25 cellular contexts compared by ENCODE assay signal in the genomic region with DNA sequence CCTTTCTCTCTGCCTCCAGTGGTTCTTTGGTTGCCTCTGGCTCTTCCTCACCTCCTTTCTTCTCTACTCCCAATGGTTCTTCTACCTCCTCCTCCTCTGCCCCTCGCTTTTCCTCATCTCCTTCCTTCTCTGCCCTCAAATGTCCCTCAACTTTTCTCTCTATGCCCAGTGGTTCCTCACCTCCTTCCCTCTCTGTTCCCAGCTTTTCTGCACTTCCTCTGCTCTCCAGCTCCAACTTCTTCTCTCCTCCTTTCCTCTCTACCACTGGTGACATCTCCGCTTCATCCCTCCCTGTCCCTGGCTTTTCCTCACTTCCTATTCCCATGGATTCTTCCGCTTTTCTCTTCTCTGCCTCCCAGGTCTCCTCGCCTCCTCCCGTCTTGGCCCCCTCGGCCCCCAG. TPM values are rescaled to one million over a fixed set of nuclear protein-coding genes. Genes with fewer than 3 reads are reported as not detected.
"Had no signal": no experiment of that assay in that cellular context is flagged by ENCODE, and none has a peak within 500 bp of the region (broad histone marks: within the 10 kb centered on the region; RNA-seq: fewer than 3 reads in every experiment).

No MANE protein-coding gene starts in this region.

- H3K4me3 Mint-ChIP-seq: activated B cell treated with CpG ODN at 0.5 μM for 24 hours; activated CD4-positive, alpha-beta memory T cell treated with anti-CD3 and anti-CD28 coated beads for 36 hours; activated naive CD8-positive, alpha-beta T cell treated with anti-CD3 and anti-CD28 coated beads for 36 hours; immature natural killer cell; natural killer cell treated with Interleukin-12 subunit alpha and Interleukin-12 subunit beta and Interleukin-15 and Interleukin-18, amount 100 ng/mL, for 72 hours; stimulated activated memory B cell treated with anti-CD40 and anti-IgM and Interleukin-4, amounts not matched to agents 10 μg/mL and 1 μg/mL and 100 μg/mL, for 72 hours had no signal

- H3K9me3 Mint-ChIP-seq: activated B cell treated with CpG ODN at 0.5 μM for 24 hours; immature natural killer cell; natural killer cell treated with Interleukin-12 subunit alpha and Interleukin-12 subunit beta and Interleukin-15 and Interleukin-18, amount 100 ng/mL, for 72 hours; stimulated activated memory B cell treated with anti-CD40 and anti-IgM and Interleukin-4, amounts not matched to agents 10 μg/mL and 1 μg/mL and 100 μg/mL, for 72 hours had no signal

- H3K36me3 ChIP-seq: vagina had no signal

- H3K27ac ChIP-seq: hepatocyte, testis, vagina had no signal

- H3K27ac Mint-ChIP-seq: activated B cell treated with CpG ODN at 0.5 μM for 24 hours; activated CD4-positive, alpha-beta memory T cell treated with anti-CD3 and anti-CD28 coated beads for 36 hours; activated naive CD8-positive, alpha-beta T cell treated with anti-CD3 and anti-CD28 coated beads for 36 hours; natural killer cell treated with Interleukin-12 subunit alpha and Interleukin-12 subunit beta and Interleukin-15 and Interleukin-18, amount 100 ng/mL, for 72 hours; stimulated activated memory B cell treated with anti-CD40 and anti-IgM and Interleukin-4, amounts not matched to agents 10 μg/mL and 1 μg/mL and 100 μg/mL, for 72 hours had no signal

- DNase-seq: activated B cell treated with CpG ODN at 0.5 μM for 24 hours; activated CD4-positive, alpha-beta memory T cell treated with anti-CD3 and anti-CD28 coated beads for 36 hours; activated CD4-positive, alpha-beta T cell treated with anti-CD3 and anti-CD28 coated beads for 48 hours; activated naive CD8-positive, alpha-beta T cell treated with anti-CD3 and anti-CD28 coated beads for 36 hours; central memory CD4-positive, alpha-beta T cell; effector memory CD4-positive, alpha-beta T cell; foreskin melanocyte; immature natural killer cell; nucleus accumbens; posterior cingulate gyrus; small intestine; stimulated activated CD4-positive, alpha-beta T cell treated with anti-CD3 and anti-CD28 coated beads, Interleukin-2, amount 100 ng/mL, for 24 hours; T1000; testis had no signal

- H3K9me3 ChIP-seq: testis, vagina had no signal

- H3K27me3 ChIP-seq: testis, vagina had no signal

- ATAC-seq: left lobe of liver; natural killer cell treated with Interleukin-12 subunit alpha and Interleukin-12 subunit beta and Interleukin-15 and Interleukin-18, amount 100 ng/mL, for 72 hours; sciatic nerve; stimulated activated memory B cell treated with anti-CD40 and anti-IgM and Interleukin-4, amounts not matched to agents 10 μg/mL and 1 μg/mL and 100 μg/mL, for 72 hours had no signal

- H3K4me3 ChIP-seq: hepatocyte, lung, testis, vagina had no signal

RNA-seq across cellular contexts. Expression of gene PALM3, which starts 7.8 kb away (rescaled TPM):
- total RNA-seq: activated B cell treated with CpG ODN at 0.5 μM for 24 hours; activated CD4-positive, alpha-beta memory T cell treated with anti-CD3 and anti-CD28 coated beads for 36 hours; activated naive CD8-positive, alpha-beta T cell treated with anti-CD3 and anti-CD28 coated beads for 36 hours; kidney epithelial cell; natural killer cell treated with Interleukin-12 subunit alpha and Interleukin-12 subunit beta and Interleukin-15 and Interleukin-18, amount 100 ng/mL, for 72 hours had no signal
- polyA plus RNA-seq: immature natural killer cell had no signal

RNA-seq across cellular contexts. Expression of gene RLN3, which starts 26.2 kb away (rescaled TPM):
- total RNA-seq: activated B cell treated with CpG ODN at 0.5 μM for 24 hours; activated CD4-positive, alpha-beta memory T cell treated with anti-CD3 and anti-CD28 coated beads for 36 hours; activated naive CD8-positive, alpha-beta T cell treated with anti-CD3 and anti-CD28 coated beads for 36 hours; astrocyte; dermis microvascular lymphatic vessel endothelial cell; esophagus mucosa; hepatocyte; kidney epithelial cell; left lobe of liver; natural killer cell treated with Interleukin-12 subunit alpha and Interleukin-12 subunit beta and Interleukin-15 and Interleukin-18, amount 100 ng/mL, for 72 hours; sciatic nerve; testis; vagina had no signal
- polyA plus RNA-seq: hepatocyte, immature natural killer cell, small intestine had no signal

RNA-seq across cellular contexts. Expression of gene C19orf67, which starts 31.5 kb away (rescaled TPM):
- total RNA-seq: activated B cell treated with CpG ODN at 0.5 μM for 24 hours; activated CD4-positive, alpha-beta memory T cell treated with anti-CD3 and anti-CD28 coated beads for 36 hours; activated naive CD8-positive, alpha-beta T cell treated with anti-CD3 and anti-CD28 coated beads for 36 hours; astrocyte; dermis microvascular lymphatic vessel endothelial cell; hepatocyte; kidney epithelial cell; left lobe of liver; natural killer cell treated with Interleukin-12 subunit alpha and Interleukin-12 subunit beta and Interleukin-15 and Interleukin-18, amount 100 ng/mL, for 72 hours; sciatic nerve; vagina had no signal
- polyA plus RNA-seq: hepatocyte, immature natural killer cell, small intestine had no signal
